Comparison of ENCODE assay signal across 17 cellular contexts in genomic region chr9:3768698-3769458, GRCh38.
DNase-seq lines count a peak whose midpoint lies in the region; ATAC-seq, FAIRE-seq and TF ChIP-seq lines count a peak whose summit lies in the region.
"Had no signal": no experiment of that assay in that cellular context is flagged by ENCODE, and none has a peak within 500 bp of the region (broad histone marks: within the 10 kb centered on the region; RNA-seq: fewer than 3 reads in every experiment).

No MANE protein-coding gene starts in this region.

- BruUV-seq in K562 (replicated peaks; lab: Mats Ljungman, UMichigan), result no TSS peak

- 15% methylated on average over 5 of the region's 6 CpGs for WGBS in K562 (ENCODE audit: insufficient coverage, low coverage, missing lambda C conversion rate)
- 56% methylated on average over 6 of the region's 6 CpGs for WGBS in right cardiac atrium

- no peak for TF ChIP-seq RAD21 in K562 (CRISPR knock-in tag; conservative IDR thresholded peaks at IDR 0.05 in 1 of 2, IDR thresholded peaks at IDR 0.05 in 1 of 2)

- no peak for TF ChIP-seq CTCF in K562 (IDR thresholded peaks at IDR 0.05 in 2 of 3, conservative IDR thresholded peaks at IDR 0.05 in 1 of 3; ENCODE audit: insufficient read depth in 2 of 3, low read depth in 1 of 3, low read length in 3 of 3)

- H3K27me3 ChIP-seq in K562 (ENCODE audit: control insufficient read depth in 2 of 2, insufficient read depth in 2 of 2, low read length in 2 of 2) (no peaks in the 10 kb centered on the region), right cardiac atrium (ENCODE audit: control insufficient read depth, insufficient read depth) (no peaks in the 10 kb centered on the region), subcutaneous abdominal adipose tissue (ENCODE audit: control insufficient read depth in 5 of 5, insufficient read depth in 4 of 5, low read length in 5 of 5) (no peaks in the 10 kb centered on the region)

- H3K4me3 ChIP-seq in K562 (no peak overlapping the region), right cardiac atrium (ENCODE audit: low read length) (no peak overlapping the region), subcutaneous abdominal adipose tissue (ENCODE audit: low read depth in 1 of 5, low read length in 5 of 5) (no peak overlapping the region)
- H3K4me3 ChIP-seq: PC-9 had no signal

- H3K27ac ChIP-seq in K562 (ENCODE audit: extremely low read depth, low read depth, low read length), result no peak overlapping the region
- H3K27ac ChIP-seq in right cardiac atrium (ENCODE audit: low read length), result no peak overlapping the region
- H3K27ac ChIP-seq in subcutaneous abdominal adipose tissue (ENCODE audit: low read depth, low read length), result peak overlapping the region; percentile 14
- H3K27ac ChIP-seq: PC-9 had no signal

- no peak for TF ChIP-seq POLR2A in K562 (conservative IDR thresholded peaks at IDR 0.05)

- no peaks in the 10 kb centered on the region for H4K20me1 ChIP-seq in K562 (replicated peaks; ENCODE audit: control insufficient read depth, insufficient read depth, low read length)

- H3K79me2 ChIP-seq in K562 (ENCODE audit: control insufficient read depth, insufficient read depth, low read length), result no peaks in the 10 kb centered on the region

- H3K4me1 ChIP-seq in K562 (replicated peaks in 1 of 2; ENCODE audit: control insufficient read depth in 2 of 2, insufficient read depth in 2 of 2, low read length in 2 of 2) (no peaks in the 10 kb centered on the region), right cardiac atrium (ENCODE audit: control insufficient read depth, insufficient read depth, low read length) (peaks cover 4% of the 10 kb centered on the region), subcutaneous abdominal adipose tissue (ENCODE audit: control insufficient read depth in 5 of 5, insufficient read depth in 5 of 5, low read length in 5 of 5) (peaks cover 0 to 2% (median 0%) of the 10 kb centered on the region in 5 donors)

- no peaks in the 10 kb centered on the region for H3K9me1 ChIP-seq in K562 (ENCODE audit: control insufficient read depth, insufficient read depth, low read length)

- no peak overlapping the region for H3K9ac ChIP-seq in K562 (ENCODE audit: insufficient read depth in 1 of 2, low read depth in 2 of 2, low read length in 2 of 2)
- no peak overlapping the region for H3K9ac ChIP-seq in subcutaneous abdominal adipose tissue (ENCODE audit: low read length in 5 of 5)

- H3K36me3 ChIP-seq in K562 (ENCODE audit: control insufficient read depth, insufficient read depth, low read length), result no peaks in the 10 kb centered on the region
- H3K36me3 ChIP-seq in subcutaneous abdominal adipose tissue (ENCODE audit: control insufficient read depth in 5 of 5, insufficient read depth in 5 of 5, low read length in 5 of 5), result no peaks in the 10 kb centered on the region

- no peak for ATAC-seq in K562
- ATAC-seq in right cardiac atrium, result peak; percentile 84 to 87
- ATAC-seq in GM19351 (IDR thresholded peaks at IDR 0.05; ENCODE audit: unreplicated experiment), result no peak
- no peak for ATAC-seq in HG02610 (IDR thresholded peaks at IDR 0.05; ENCODE audit: unreplicated experiment)
- ATAC-seq: esophagus mucosa, T-cell had no signal

- no peak for FAIRE-seq in K562 (lab: Jason Lieb, UNC)
- FAIRE-seq: colon, GM19239 had no signal

- TF ChIP-seq EP300 in K562 (IDR thresholded peaks at IDR 0.05; ENCODE audit: low read length), result no peak; the same call in 1 of the 2 replicates

- POLR2A ChIA-PET in K562 (lab: Yijun Ruan, JAX), result interaction anchor here (0.9 kb wide), 1 partner anchor 10 kb away, joined by 3 read pairs; no protein-coding TSS in a partner anchor

- intact Hi-C loops in K562 (cut with micrococcal nuclease), result no loop called here
- intact Hi-C loops in right cardiac atrium (cut with DNase I), result no loop called here

- 0 out of 2 replicates have a peak overlapping the region, but pooled peaks have one; percentile 18 for H3K4me2 ChIP-seq in K562 (ENCODE audit: insufficient read depth, low read length)
- H3K4me2 ChIP-seq: PC-9 had no signal

- DNase-seq in HCEC 1CT, result peak; percentile 78
- DNase-seq in K562 (ENCODE audit: extremely low read depth in 1 of 4, low spot score in 3 of 4), result peak in 1 of 4 experiments; percentile 0
- DNase-seq in right cardiac atrium, result peak in 2 of 3 donors; percentile 37 to 53
- no peak for DNase-seq in NCI-H446 (lab: John Stamatoyannopoulos, UW)
- DNase-seq: activated CD4-positive, CD25-positive, alpha-beta regulatory T cell treated with anti-CD3 and anti-CD28 coated beads, Interleukin-2, amount 50 U/mL, for 72 hours; CD8-positive, alpha-beta memory T cell; KBM-7; NCI-H2029; PC-9; stimulated activated naive CD4-positive, alpha-beta T cell; T-cell had no signal

- in situ Hi-C loops in K562 (cut with MboI), result no loop called here

- CTCF ChIA-PET in K562 (lab: Yijun Ruan, JAX; ENCODE audit: low intra/inter-chr PET ratio), result no interaction called here

- H2AFZ ChIP-seq in K562 (ENCODE audit: low read depth, low read length), result no peak overlapping the region
- H2AFZ ChIP-seq: PC-9 had no signal

- H3K9me3 ChIP-seq in K562 (replicated peaks; ENCODE audit: control insufficient read depth, insufficient read depth, low read depth, low read length) (no peaks in the 10 kb centered on the region), right cardiac atrium (ENCODE audit: control insufficient read depth, low read length) (no peaks in the 10 kb centered on the region), subcutaneous abdominal adipose tissue (ENCODE audit: control insufficient read depth in 5 of 5, low read length in 5 of 5) (no peaks in the 10 kb centered on the region)

TF ChIP-seq in K562, 482 proteins besides CTCF, POLR2A, EP300 and RAD21 (continues in another document):
- TF ChIP-seq SMAD4 (CRISPR knock-in tag; conservative IDR thresholded peaks at IDR 0.05) (peak; percentile 44; the same call in 1 of the 2 replicates), ZNF175 (CRISPR knock-in tag; IDR thresholded peaks at IDR 0.05; ENCODE audit: low read depth) (peak; percentile 70; the same call in 1 of the 2 replicates), FOXK2 (conservative IDR thresholded peaks at IDR 0.05 in 1 of 2, IDR thresholded peaks at IDR 0.05 in 1 of 2; ENCODE audit: low read depth in 2 of 2) (no peak), ZNF583 (CRISPR knock-in tag; IDR thresholded peaks at IDR 0.05) (0 out of 2 replicates have a peak, but pooled peaks have one; percentile 35), NR2C2 (CRISPR knock-in tag; IDR thresholded peaks at IDR 0.05) (no peak), NR2C2 (tag; IDR thresholded peaks at IDR 0.05) (peak; percentile 42; the same call in 1 of the 2 replicates)

Comparison
In these comparisons a context has a peak if more than half of its experiments do, and no peak if none do; other contexts are left out.
1. DNase-seq: peak in HCEC 1CT (single experiment) and right cardiac atrium (2 of 3); none in NCI-H446 (0 of 2).
2. ATAC-seq: peak in right cardiac atrium (2 of 2); none in K562 (single experiment), GM19351 (single experiment) and HG02610 (single experiment).